Comparison of ENCODE assay signal across 27 cellular contexts in the genomic region with DNA sequence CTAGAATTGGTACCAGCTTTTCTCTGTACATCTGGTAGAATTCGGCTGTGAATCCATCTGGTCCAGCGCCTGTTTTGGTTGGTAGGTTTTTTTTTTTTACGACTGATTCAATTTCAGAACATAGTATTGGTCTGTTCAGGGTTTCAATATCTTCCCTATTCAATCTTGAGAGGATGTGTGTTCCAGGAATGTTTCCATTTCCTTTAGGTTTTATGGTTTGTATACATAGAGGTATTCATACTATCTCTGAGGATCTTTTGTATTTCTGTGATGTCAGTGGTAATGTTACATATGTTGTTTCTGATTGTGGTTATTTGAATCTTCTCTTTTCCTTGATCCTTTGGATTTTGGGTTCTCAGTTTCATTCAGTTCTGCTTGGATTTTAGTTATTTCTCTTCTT.
"Had no signal": no experiment of that assay in that cellular context is flagged by ENCODE, and none has a peak within 500 bp of the region (broad histone marks: within the 10 kb centered on the region; RNA-seq: fewer than 3 reads in every experiment).

No MANE protein-coding gene starts in this region.

- H3K27ac Mint-ChIP-seq: activated CD4-positive, alpha-beta memory T cell treated with anti-CD3 and anti-CD28 coated beads, Interleukin-2, amount 10 ng/mL, durations not matched to agents 7 days and 5 days; activated CD4-positive, alpha-beta T cell treated with anti-CD3 and anti-CD28 coated beads, Interleukin-2, amount 10 ng/mL, durations not matched to agents 7 days and 5 days; activated CD8-positive, alpha-beta memory T cell treated with anti-CD3 and anti-CD28 coated beads, Interleukin-2, amount 10 ng/mL, durations not matched to agents 7 days and 5 days; activated naive CD8-positive, alpha-beta T cell treated with anti-CD3 and anti-CD28 coated beads, Interleukin-2, amount 10 ng/mL, durations not matched to agents 7 days and 5 days; activated T-helper 2 cell treated with anti-CD3 and anti-CD28 coated beads, Interferon-gamma antibody, Interleukin-2, Interleukin-4, amounts not matched to agents 10 μg/mL and 5 μg/mL and 100 μg/mL, durations not matched to agents 14 hours and 24 hours and 36 hours; mesothelial cell of epicardium; naive B cell; WTC11 had no signal

- H3K36me3 ChIP-seq: brain microvascular endothelial cell, heart left ventricle, pancreas, right atrium auricular region, tibial nerve had no signal

- H3K4me3 Mint-ChIP-seq: activated CD4-positive, alpha-beta memory T cell treated with anti-CD3 and anti-CD28 coated beads, Interleukin-2, amount 10 ng/mL, durations not matched to agents 7 days and 5 days; activated CD4-positive, alpha-beta T cell treated with anti-CD3 and anti-CD28 coated beads, Interleukin-2, amount 10 ng/mL, durations not matched to agents 7 days and 5 days; activated CD8-positive, alpha-beta memory T cell treated with anti-CD3 and anti-CD28 coated beads, Interleukin-2, amount 10 ng/mL, durations not matched to agents 7 days and 5 days; activated naive CD8-positive, alpha-beta T cell treated with anti-CD3 and anti-CD28 coated beads, Interleukin-2, amount 10 ng/mL, durations not matched to agents 7 days and 5 days; immature natural killer cell; mesothelial cell of epicardium; naive B cell; neural crest cell; WTC11 had no signal

- H3K9me3 ChIP-seq: heart left ventricle, pancreas, right atrium auricular region, tibial nerve had no signal

- H3K4me1 ChIP-seq: heart left ventricle, pancreas, right atrium auricular region, tibial nerve had no signal

- H3K36me3 Mint-ChIP-seq: immature natural killer cell, mesothelial cell of epicardium, naive B cell, WTC11 had no signal

- ATAC-seq: activated CD8-positive, alpha-beta memory T cell treated with anti-CD3 and anti-CD28 coated beads, Interleukin-2, amount 10 ng/mL, durations not matched to agents 7 days and 5 days; heart left ventricle; left colon; pancreas; WTC11 had no signal

- H3K27me3 ChIP-seq: brain microvascular endothelial cell, pancreas, right atrium auricular region, tibial nerve had no signal

- DNase-seq: activated CD4-positive, alpha-beta memory T cell treated with anti-CD3 and anti-CD28 coated beads, Interleukin-2, amount 10 ng/mL, durations not matched to agents 7 days and 5 days; activated CD4-positive, alpha-beta T cell treated with anti-CD3 and anti-CD28 coated beads for 1 hour; activated CD4-positive, alpha-beta T cell treated with anti-CD3 and anti-CD28 coated beads, Interleukin-2, amount 10 ng/mL, durations not matched to agents 7 days and 5 days; activated CD8-positive, alpha-beta memory T cell treated with anti-CD3 and anti-CD28 coated beads, Interleukin-2, amount 10 ng/mL, durations not matched to agents 7 days and 5 days; activated naive CD8-positive, alpha-beta T cell treated with anti-CD3 and anti-CD28 coated beads, Interleukin-2, amount 10 ng/mL, durations not matched to agents 7 days and 5 days; activated T-cell treated with anti-CD3 and anti-CD28 coated beads, Interleukin-2, amount 50 U/mL, for 48 hours; amniotic stem cell; brain microvascular endothelial cell; foreskin fibroblast; heart left ventricle; hypothalamus; immature natural killer cell; kidney; left colon; naive B cell; nucleus accumbens; pancreas; stimulated activated CD4-positive, alpha-beta T cell treated with anti-CD3 and anti-CD28 coated beads, Interleukin-15, amount 100 ng/mL, for 24 hours; stimulated activated CD4-positive, alpha-beta T cell treated with anti-CD3 and anti-CD28 coated beads, Interleukin-2, amount 100 ng/mL, for 24 hours; stimulated activated naive CD4-positive, alpha-beta T cell treated with Interleukin-2 at 50 U/mL for 16 hours; T-helper 2 cell had no signal

- H3K4me3 ChIP-seq: heart left ventricle, pancreas, right atrium auricular region, tibial nerve had no signal

- H3K4me1 Mint-ChIP-seq: mesothelial cell of epicardium, WTC11 had no signal

- H3K27me3 Mint-ChIP-seq: activated CD4-positive, alpha-beta memory T cell treated with anti-CD3 and anti-CD28 coated beads, Interleukin-2, amount 10 ng/mL, durations not matched to agents 7 days and 5 days; activated CD4-positive, alpha-beta T cell treated with anti-CD3 and anti-CD28 coated beads, Interleukin-2, amount 10 ng/mL, durations not matched to agents 7 days and 5 days; activated CD8-positive, alpha-beta memory T cell treated with anti-CD3 and anti-CD28 coated beads, Interleukin-2, amount 10 ng/mL, durations not matched to agents 7 days and 5 days; activated naive CD8-positive, alpha-beta T cell treated with anti-CD3 and anti-CD28 coated beads, Interleukin-2, amount 10 ng/mL, durations not matched to agents 7 days and 5 days; naive B cell had no signal

- H3K27ac ChIP-seq: brain microvascular endothelial cell, heart left ventricle, pancreas, right atrium auricular region, tibial nerve had no signal

- H3K9me3 Mint-ChIP-seq: immature natural killer cell, mesothelial cell of epicardium, naive B cell, WTC11 had no signal
